Comparison of ENCODE assay signal across 8 cellular contexts in genomic region chr6:35258336-35258735, GRCh38. TPM values are rescaled to one million over a fixed set of nuclear protein-coding genes. Genes with fewer than 3 reads are reported as not detected.
A peak's percentile ranks its signal among the peaks of the same experiment; 100 is the strongest.
DNase-seq lines count a peak whose midpoint lies in the region; ATAC-seq and TF ChIP-seq lines count a peak whose summit lies in the region.

No MANE protein-coding gene starts in this region.

- peak overlapping the region; percentile 94 for H3K4me3 ChIP-seq in left ventricle myocardium inferior
- peak overlapping the region; percentile 76 for H3K4me3 ChIP-seq in mononuclear cell (ENCODE audit: low read length)
- H3K4me3 ChIP-seq in aorta (ENCODE audit: low read length in 2 of 2), result peak overlapping the region; percentile 77 to 84

- peaks cover 4% of the 10 kb centered on the region for H3K36me3 Mint-ChIP-seq in brain

- H3K27me3 Mint-ChIP-seq in brain, result peaks cover 5% of the 10 kb centered on the region

- H3K9me3 Mint-ChIP-seq in brain, result peaks cover 0 to 6% (median 0%) of the 10 kb centered on the region in 5 experiments

- intact Hi-C loops in left ventricle myocardium inferior (cut with micrococcal nuclease), result no loop called here
- intact Hi-C loops in left ventricle myocardium superior (cut with micrococcal nuclease), result no loop called here
- intact Hi-C loops in aorta (cut with DNase I), result no loop called here

- H3K27me3 ChIP-seq in left ventricle myocardium inferior (ENCODE audit: low read depth) (no peaks in the 10 kb centered on the region), mononuclear cell (ENCODE audit: insufficient read depth, low read length) (no peaks in the 10 kb centered on the region), aorta (ENCODE audit: control insufficient read depth in 1 of 2, insufficient read depth in 2 of 2, low read length in 1 of 2) (no peaks in the 10 kb centered on the region)

- DNase-seq in left ventricle myocardium inferior, result no peak
- DNase-seq in left ventricle myocardium superior, result no peak
- no peak for DNase-seq in aorta
- no peak for DNase-seq in nucleus accumbens (lab: John Stamatoyannopoulos, UW)
- no peak for DNase-seq in effector CD4-positive, alpha-beta T cell

- H3K9me3 ChIP-seq in left ventricle myocardium inferior (replicated peaks) (no peaks in the 10 kb centered on the region), mononuclear cell (ENCODE audit: low read depth, low read length) (no peaks in the 10 kb centered on the region), aorta (ENCODE audit: control insufficient read depth, low read length) (no peaks in the 10 kb centered on the region)

- H3K27ac ChIP-seq in left ventricle myocardium inferior (replicated peaks) (peak overlapping the region; percentile 100), aorta (ENCODE audit: low read depth in 1 of 2, low read length in 2 of 2) (no peak overlapping the region)

- H3K4me3 Mint-ChIP-seq in brain, result peak overlapping the region; percentile 90 to 99 (median 99)

- ATAC-seq in left ventricle myocardium superior (no peak), aorta (ENCODE audit: low FRiP score) (no peak), HG02642 (IDR thresholded peaks at IDR 0.05; ENCODE audit: poor library complexity, unreplicated experiment) (no peak)

- WGBS in aorta, 2 donors, result 15 to 17% methylated on average over 7 of the region's 7 CpGs

- H3K4me1 ChIP-seq in left ventricle myocardium inferior (peaks cover 60% of the 10 kb centered on the region), mononuclear cell (ENCODE audit: insufficient read depth, low read length) (peaks cover 42% of the 10 kb centered on the region), aorta (ENCODE audit: control insufficient read depth in 1 of 2, insufficient read depth in 2 of 2, low read length in 2 of 2) (no peaks in the 10 kb centered on the region)

- peak overlapping the region; percentile 90 to 99 (median 98) for H3K27ac Mint-ChIP-seq in brain

- H3K36me3 ChIP-seq in left ventricle myocardium inferior (no peaks in the 10 kb centered on the region), aorta (ENCODE audit: control insufficient read depth in 1 of 2, insufficient read depth in 2 of 2, low read length in 1 of 2) (no peaks in the 10 kb centered on the region)

- TF ChIP-seq CTCF in left ventricle myocardium inferior (IDR thresholded peaks at IDR 0.05; ENCODE audit: borderline replicate concordance), result no peak
- no peak for TF ChIP-seq CTCF in brain (conservative IDR thresholded peaks at IDR 0.05)

- peaks cover 78% of the 10 kb centered on the region for H3K4me1 Mint-ChIP-seq in brain

RNA-seq across cellular contexts. Expression of gene ZNF76, which starts 1.2 kb away (rescaled TPM):
- 38.7 TPM for total RNA-seq in left ventricle myocardium inferior
- 44.1 TPM for total RNA-seq in left ventricle myocardium superior
- polyA plus RNA-seq in brain (ENCODE audit: insufficient read depth, low read depth, low replicate concordance), result 43.0 TPM
- total RNA-seq in mononuclear cell, result 23.4 TPM
- total RNA-seq in aorta, result 10 to 100 TPM; 26.6 to 46.4 TPM
- polyA plus RNA-seq in aorta, result 10 to 100 TPM; 10.6 to 51.8 TPM

RNA-seq across cellular contexts. Expression of gene DEF6, which starts 39.3 kb away (rescaled TPM):
- total RNA-seq in left ventricle myocardium inferior (1.0 TPM), left ventricle myocardium superior (1.8 TPM), mononuclear cell (80.1 TPM), aorta (10 to 100 TPM in 1 of 2 donors, 1 to 10 TPM in 1; 9.9 to 13.0 TPM)
- polyA plus RNA-seq in brain (ENCODE audit: insufficient read depth, low read depth, low replicate concordance) (4.7 TPM), aorta (1 to 10 TPM; 1.5 to 2.8 TPM)

RNA-seq across cellular contexts. Expression of gene SCUBE3, which starts 44.6 kb away (rescaled TPM):
- total RNA-seq in left ventricle myocardium inferior (8.8 TPM), left ventricle myocardium superior (3.5 TPM), mononuclear cell (not detected), aorta (10 to 100 TPM; 57.6 to 63.6 TPM)
- polyA plus RNA-seq in brain (ENCODE audit: insufficient read depth, low read depth, low replicate concordance) (1.6 TPM), aorta (10 to 100 TPM in 1 of 2 donors, 1 to 10 TPM in 1; 9.1 to 50.9 TPM)
